24 cellular contexts compared by ENCODE assay signal in the genomic region with DNA sequence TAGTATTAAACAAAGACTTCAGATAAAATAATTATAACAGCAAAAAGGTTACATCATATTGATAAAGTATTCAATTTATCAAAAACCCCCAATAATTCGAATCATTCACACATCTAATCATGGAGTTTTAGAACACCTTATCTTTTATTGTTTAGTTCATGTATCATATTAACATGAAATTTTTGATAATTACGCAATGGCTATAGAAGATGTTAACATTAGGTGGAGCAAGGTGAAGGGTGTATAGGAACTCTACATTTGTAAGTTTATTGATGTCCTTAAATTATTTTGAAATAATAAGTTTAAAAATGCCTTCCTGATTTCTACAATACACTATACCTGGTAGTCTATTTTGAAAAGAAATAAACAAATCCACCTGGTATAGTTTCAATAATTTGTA.
A peak's percentile ranks its signal among the peaks of the same experiment; 100 is the strongest.
DNase-seq lines count a peak whose midpoint lies in the region; ATAC-seq, FAIRE-seq and TF ChIP-seq lines count a peak whose summit lies in the region.
"Had no signal": no experiment of that assay in that cellular context is flagged by ENCODE, and none has a peak within 500 bp of the region (broad histone marks: within the 10 kb centered on the region; RNA-seq: fewer than 3 reads in every experiment).

No MANE protein-coding gene starts in this region.

- H3K9me3 Mint-ChIP-seq in Calu3 (ENCODE audit: low read depth, unreplicated experiment): peaks cover 21% of the 10 kb centered on the region

- no peak overlapping the region for H3K4me3 ChIP-seq in OCI-LY1 (ENCODE audit: low read depth, low read length, poor library complexity, severe bottlenecking)
- H3K4me3 ChIP-seq: A549; BLaER1 treated with 17β-estradiol and CSF1 and Interleukin-3, amounts not matched to agents 10 nM and 100 nM had no signal

- DNase-seq in Calu3: no peak
- no peak for DNase-seq in activated CD4-positive, CD25-positive, alpha-beta regulatory T cell (lab: John Stamatoyannopoulos, UW)
- DNase-seq: 8988T; AML-193; Caco-2; CD4-positive, alpha-beta T cell; CD8-positive, alpha-beta T cell; DMS 273 treated with DMSO at 0.1 percent for 48 hours; DMS153; DMS53; DMS79; DND-41; EL; GF-D8 had no signal

- H3F3A ChIP-seq in OCI-LY1 (ENCODE audit: insufficient read depth, low read length): no peaks in the 10 kb centered on the region

- 0 out of 2 replicates have a peak overlapping the region, but pooled peaks have one; percentile 23 for H2AFZ ChIP-seq in OCI-LY1 (ENCODE audit: low read length)

- no peak overlapping the region for H3K27ac Mint-ChIP-seq in Calu3 (ENCODE audit: unreplicated experiment)
- H3K27ac Mint-ChIP-seq: B cell; CD4-positive, alpha-beta T cell; CD8-positive, alpha-beta T cell had no signal

- H3K4me1 Mint-ChIP-seq in Calu3 (ENCODE audit: low read depth, unreplicated experiment): no peaks in the 10 kb centered on the region
- H3K4me1 Mint-ChIP-seq: B cell had no signal

- H3K9ac ChIP-seq in OCI-LY1 (ENCODE audit: low read length): no peak overlapping the region
- H3K9ac ChIP-seq: BLaER1 treated with 17β-estradiol and CSF1 and Interleukin-3, amounts not matched to agents 10 nM and 100 nM had no signal

- no peak for ATAC-seq in HG03095 (IDR thresholded peaks at IDR 0.05; ENCODE audit: unreplicated experiment)
- ATAC-seq: A549; CD8-positive, alpha-beta T cell had no signal

- FAIRE-seq in A204.1 (lab: Jason Lieb, UNC) (peak; percentile 69), G401.6 (lab: Jason Lieb, UNC) (peak; percentile 8)
- FAIRE-seq: A549, GM12891, GM19239 had no signal

- BruUV-seq in Calu3 (replicated peaks; lab: Mats Ljungman, UMichigan): no TSS peak

- no peaks in the 10 kb centered on the region for H3K36me3 Mint-ChIP-seq in Calu3 (ENCODE audit: insufficient read depth, unreplicated experiment)
- H3K36me3 Mint-ChIP-seq: CD8-positive, alpha-beta T cell had no signal

- H3K27me3 Mint-ChIP-seq in Calu3 (ENCODE audit: unreplicated experiment): no peaks in the 10 kb centered on the region
- H3K27me3 Mint-ChIP-seq: B cell; CD4-positive, alpha-beta T cell had no signal

- intact Hi-C loops in Calu3 (cut with micrococcal nuclease; ENCODE audit: unreplicated experiment): no loop called here

- CTCF ChIA-PET in Calu3 (lab: Charles Lee): no interaction called here

- H3K9me3 ChIP-seq in OCI-LY1 (ENCODE audit: low read length): peaks cover 3% of the 10 kb centered on the region; the same call in 1 of the 2 replicates
- H3K9me3 ChIP-seq: A549 had no signal

- no peaks in the 10 kb centered on the region for H3K4me1 ChIP-seq in OCI-LY1 (ENCODE audit: insufficient read depth, low read length, severe bottlenecking)
- H3K4me1 ChIP-seq: A549, Caco-2 had no signal

- no peaks in the 10 kb centered on the region for H3K27me3 ChIP-seq in OCI-LY1 (ENCODE audit: insufficient read depth, low read length)
- H3K27me3 ChIP-seq: BLaER1 treated with 17β-estradiol and CSF1 and Interleukin-3, amounts not matched to agents 10 nM and 100 nM had no signal

- no peaks in the 10 kb centered on the region for H3K79me2 ChIP-seq in OCI-LY1 (ENCODE audit: insufficient read depth, low read length)

- H4K20me1 ChIP-seq in OCI-LY1 (ENCODE audit: insufficient read depth, low read length): no peaks in the 10 kb centered on the region
- H4K20me1 ChIP-seq: BLaER1 treated with 17β-estradiol and CSF1 and Interleukin-3, amounts not matched to agents 10 nM and 100 nM had no signal

- no peaks in the 10 kb centered on the region for H3K36me3 ChIP-seq in OCI-LY1 (ENCODE audit: insufficient read depth, low read length)
- H3K36me3 ChIP-seq: BLaER1 treated with 17β-estradiol and CSF1 and Interleukin-3, amounts not matched to agents 10 nM and 100 nM had no signal

- no peak for TF ChIP-seq CTCF in OCI-LY1 (IDR thresholded peaks at IDR 0.05; ENCODE audit: low read length)
- no peak for TF ChIP-seq CTCF in Calu3 (IDR thresholded peaks at IDR 0.05; ENCODE audit: unreplicated experiment)

- H3K27ac ChIP-seq in OCI-LY1 (ENCODE audit: low read depth, low read length, poor library complexity, severe bottlenecking): no peak overlapping the region
- H3K27ac ChIP-seq: A549; BLaER1 treated with 17β-estradiol and CSF1 and Interleukin-3, amounts not matched to agents 10 nM and 100 nM; C4-2B had no signal

- no peak overlapping the region for H3K4me2 ChIP-seq in OCI-LY1 (ENCODE audit: low read length)
- H3K4me2 ChIP-seq: A549; BLaER1 treated with 17β-estradiol and CSF1 and Interleukin-3, amounts not matched to agents 10 nM and 100 nM had no signal

- H3K4me3 Mint-ChIP-seq in Calu3 (ENCODE audit: low read depth, unreplicated experiment): no peak overlapping the region
- H3K4me3 Mint-ChIP-seq: B cell; CD4-positive, alpha-beta T cell; CD8-positive, alpha-beta T cell had no signal

- H3K9me2 ChIP-seq in OCI-LY1 (ENCODE audit: low read depth, low read length): peaks cover 6% of the 10 kb centered on the region
